15 cellular contexts compared by ENCODE assay signal in the genomic region with DNA sequence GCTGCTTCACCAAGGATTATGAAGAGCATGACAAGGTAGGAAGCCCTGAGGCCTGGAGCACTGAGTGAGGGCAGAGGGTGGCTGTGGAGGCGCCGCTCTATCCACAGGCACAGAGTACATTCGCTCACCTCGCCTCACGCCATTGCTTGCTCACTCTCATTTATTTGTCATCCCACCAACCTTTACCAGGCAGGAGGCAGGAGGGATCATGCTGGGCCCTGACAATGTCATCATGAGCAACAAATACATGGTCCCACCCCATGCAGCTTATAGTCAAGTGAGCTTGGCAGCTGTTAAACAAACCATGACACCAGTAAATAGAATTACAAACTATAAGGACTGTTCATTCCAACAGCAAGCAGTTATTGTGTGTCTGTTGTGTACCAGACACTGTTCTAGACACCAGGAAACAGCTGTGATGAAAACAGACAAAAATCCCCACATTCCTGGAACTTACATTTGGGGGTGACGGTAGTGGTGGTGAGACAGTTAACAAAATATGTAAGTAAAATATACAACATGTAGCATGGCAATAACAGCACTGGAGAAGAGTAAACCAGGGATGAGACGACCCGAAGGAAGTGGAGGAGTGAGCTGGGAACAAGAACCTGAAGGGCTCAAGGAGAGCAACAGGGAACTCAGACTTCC. TPM values are rescaled to one million over a fixed set of nuclear protein-coding genes. Genes with fewer than 3 reads are reported as not detected.
DNase-seq lines count a peak whose midpoint lies in the region; ATAC-seq and TF ChIP-seq lines count a peak whose summit lies in the region.
"Had no signal": no experiment of that assay in that cellular context is flagged by ENCODE, and none has a peak within 500 bp of the region (broad histone marks: within the 10 kb centered on the region; RNA-seq: fewer than 3 reads in every experiment).

No MANE protein-coding gene starts in this region.

- H3K27me3 ChIP-seq in Loucy (ENCODE audit: insufficient read depth, low read length, poor library complexity, severe bottlenecking), result no peaks in the 10 kb centered on the region
- no peaks in the 10 kb centered on the region for H3K27me3 ChIP-seq in transverse colon

- H2AFZ ChIP-seq in Loucy (ENCODE audit: low read length), result no peak overlapping the region

- peak overlapping the region; percentile 87 for H3K4me2 ChIP-seq in Loucy (ENCODE audit: low read depth, low read length, poor library complexity, severe bottlenecking)

- H3K4me3 Mint-ChIP-seq in activated naive CD8-positive, alpha-beta T cell treated with anti-CD3 and anti-CD28 coated beads for 36 hours, result no peak overlapping the region
- no peak overlapping the region for H3K4me3 Mint-ChIP-seq in activated naive CD8-positive, alpha-beta T cell treated with anti-CD3 and anti-CD28 coated beads, Interleukin-2, amount 50 U/mL, for 24 hours
- no peak overlapping the region for H3K4me3 Mint-ChIP-seq in endothelial cell (ENCODE audit: unreplicated experiment)
- H3K4me3 Mint-ChIP-seq: stimulated activated naive CD8-positive, alpha-beta T cell treated with anti-CD3 and anti-CD28 coated beads, Interleukin-15, Interleukin-2, amounts not matched to agents 100 ng/mL and 50 ng/mL, for 24 hours; T-helper 1 cell treated with Interleukin-12 subunit alpha and Interleukin-12 subunit beta and Interleukin-4 antibody, amounts not matched to agents 30 μg/mL and 1 μg/mL, for 36 hours had no signal

- no peak for TF ChIP-seq CTCF in Loucy (conservative IDR thresholded peaks at IDR 0.05; ENCODE audit: low read length)
- TF ChIP-seq CTCF in endothelial cell (IDR thresholded peaks at IDR 0.05; ENCODE audit: unreplicated experiment), result no peak
- TF ChIP-seq CTCF in transverse colon (IDR thresholded peaks at IDR 0.05), result no peak

- intact Hi-C loops in transverse colon (cut with DNase I; ENCODE audit: low total_unique reads), result no loop called here

- H3K4me1 ChIP-seq in Loucy (ENCODE audit: insufficient read depth, low read length, poor library complexity, severe bottlenecking) (peaks cover 67% of the 10 kb centered on the region), transverse colon (peaks cover 0 to 22% (median 10%) of the 10 kb centered on the region in 4 donors)

- peaks cover 11% of the 10 kb centered on the region for H3K4me1 Mint-ChIP-seq in activated naive CD8-positive, alpha-beta T cell treated with anti-CD3 and anti-CD28 coated beads for 36 hours
- peaks cover 16% of the 10 kb centered on the region for H3K4me1 Mint-ChIP-seq in activated naive CD8-positive, alpha-beta T cell treated with anti-CD3 and anti-CD28 coated beads, Interleukin-2, amount 50 U/mL, for 24 hours
- H3K4me1 Mint-ChIP-seq in endothelial cell (ENCODE audit: unreplicated experiment), result peaks cover 29% of the 10 kb centered on the region

- H3K4me3 ChIP-seq in Loucy (ENCODE audit: low read length, poor library complexity, severe bottlenecking), result peak overlapping the region; percentile 91
- no peak overlapping the region for H3K4me3 ChIP-seq in transverse colon
- H3K4me3 ChIP-seq: left lung had no signal

- peak overlapping the region; percentile 97 for H3K9ac ChIP-seq in Loucy (ENCODE audit: low read depth, low read length, poor library complexity, severe bottlenecking)

- no peaks in the 10 kb centered on the region for H3K27me3 Mint-ChIP-seq in activated naive CD8-positive, alpha-beta T cell treated with anti-CD3 and anti-CD28 coated beads for 36 hours
- H3K27me3 Mint-ChIP-seq in activated naive CD8-positive, alpha-beta T cell treated with anti-CD3 and anti-CD28 coated beads, Interleukin-2, amount 50 U/mL, for 24 hours, result peaks cover 5% of the 10 kb centered on the region
- peaks cover 11% of the 10 kb centered on the region for H3K27me3 Mint-ChIP-seq in endothelial cell (ENCODE audit: unreplicated experiment)
- H3K27me3 Mint-ChIP-seq: stimulated activated naive CD8-positive, alpha-beta T cell treated with anti-CD3 and anti-CD28 coated beads, Interleukin-15, Interleukin-2, amounts not matched to agents 100 ng/mL and 50 ng/mL, for 24 hours had no signal

- TF ChIP-seq POLR2A in transverse colon (IDR thresholded peaks at IDR 0.05), result no peak

- no peaks in the 10 kb centered on the region for H3K9me2 ChIP-seq in Loucy (replicated peaks; ENCODE audit: low read depth, low read length)

- H3K9me3 ChIP-seq in Loucy (ENCODE audit: insufficient read depth, low read depth, low read length) (no peaks in the 10 kb centered on the region), transverse colon (no peaks in the 10 kb centered on the region)
- H3K9me3 ChIP-seq: left lung had no signal

- no peak for DNase-seq in activated naive CD8-positive, alpha-beta T cell treated with anti-CD3 and anti-CD28 coated beads for 36 hours
- no peak for DNase-seq in activated naive CD8-positive, alpha-beta T cell treated with anti-CD3 and anti-CD28 coated beads, Interleukin-2, amount 50 U/mL, for 24 hours
- no peak for DNase-seq in endothelial cell (ENCODE audit: low spot score)
- DNase-seq in transverse colon, result no peak
- DNase-seq in activated T-cell treated with anti-CD3 and anti-CD28 coated beads, Interleukin-2, amount 50 U/mL, for 48 hours, result no peak
- DNase-seq in Kasumi-1 (lab: John Stamatoyannopoulos, UW), result no peak
- DNase-seq: NCI-H1930, occipital lobe had no signal

- ATAC-seq in activated naive CD8-positive, alpha-beta T cell treated with anti-CD3 and anti-CD28 coated beads, Interleukin-2, amount 50 U/mL, for 24 hours, result no peak
- ATAC-seq: esophagus mucosa, left lung, right cardiac atrium, Right ventricle myocardium inferior had no signal

- peaks cover 78% of the 10 kb centered on the region for H3K36me3 ChIP-seq in Loucy (ENCODE audit: insufficient read depth, low read length)
- peaks cover 0 to 19% (median 1%) of the 10 kb centered on the region in 4 donors for H3K36me3 ChIP-seq in transverse colon

- H3K36me3 Mint-ChIP-seq in activated naive CD8-positive, alpha-beta T cell treated with anti-CD3 and anti-CD28 coated beads for 36 hours, result peaks cover 67% of the 10 kb centered on the region
- peaks cover 63% of the 10 kb centered on the region for H3K36me3 Mint-ChIP-seq in activated naive CD8-positive, alpha-beta T cell treated with anti-CD3 and anti-CD28 coated beads, Interleukin-2, amount 50 U/mL, for 24 hours (ENCODE audit: low read depth)
- peaks cover 10% of the 10 kb centered on the region for H3K36me3 Mint-ChIP-seq in endothelial cell (ENCODE audit: low read depth, unreplicated experiment)

- peak overlapping the region in 3 of 4 donors; percentile 0 to 9 (median 4) for H3K27ac ChIP-seq in transverse colon

- H4K20me1 ChIP-seq in Loucy (ENCODE audit: insufficient read depth, low read length, poor library complexity, severe bottlenecking), result peaks cover 94% of the 10 kb centered on the region

- no peaks in the 10 kb centered on the region for H3K9me3 Mint-ChIP-seq in activated naive CD8-positive, alpha-beta T cell treated with anti-CD3 and anti-CD28 coated beads for 36 hours
- H3K9me3 Mint-ChIP-seq in activated naive CD8-positive, alpha-beta T cell treated with anti-CD3 and anti-CD28 coated beads, Interleukin-2, amount 50 U/mL, for 24 hours, result no peaks in the 10 kb centered on the region
- H3K9me3 Mint-ChIP-seq in endothelial cell (ENCODE audit: unreplicated experiment), result no peaks in the 10 kb centered on the region
- H3K9me3 Mint-ChIP-seq: stimulated activated naive CD8-positive, alpha-beta T cell treated with anti-CD3 and anti-CD28 coated beads, Interleukin-15, Interleukin-2, amounts not matched to agents 100 ng/mL and 50 ng/mL, for 24 hours; T-helper 1 cell treated with Interleukin-12 subunit alpha and Interleukin-12 subunit beta and Interleukin-4 antibody, amounts not matched to agents 30 μg/mL and 1 μg/mL, for 36 hours had no signal

- 54 to 78% methylated on average over 3 to 8 of the region's 8 CpGs for WGBS in transverse colon (ENCODE audit: low coverage in 1 of 2), 2 donors

- peaks cover 98% of the 10 kb centered on the region for H3K79me2 ChIP-seq in Loucy (ENCODE audit: insufficient read depth, low read length)

- H3K27ac Mint-ChIP-seq in activated naive CD8-positive, alpha-beta T cell treated with anti-CD3 and anti-CD28 coated beads for 36 hours, result peak overlapping the region; percentile 12
- H3K27ac Mint-ChIP-seq in activated naive CD8-positive, alpha-beta T cell treated with anti-CD3 and anti-CD28 coated beads, Interleukin-2, amount 50 U/mL, for 24 hours, result no peak overlapping the region
- peak overlapping the region; percentile 78 for H3K27ac Mint-ChIP-seq in endothelial cell (ENCODE audit: unreplicated experiment)
- H3K27ac Mint-ChIP-seq: stimulated activated naive CD8-positive, alpha-beta T cell treated with anti-CD3 and anti-CD28 coated beads, Interleukin-15, Interleukin-2, amounts not matched to agents 100 ng/mL and 50 ng/mL, for 24 hours had no signal

- no peaks in the 10 kb centered on the region for H3F3A ChIP-seq in Loucy (ENCODE audit: low read depth)

- in situ Hi-C loops in transverse colon (cut with MboI; ENCODE audit: low pct_ligation_motif_present in 1 of 4, low pct_unique_long_range_greater_than_20kb in 1 of 4, low sequenced_read_pairs in 3 of 4), result loop anchor here in 1 of 4 donors (25.0 kb wide), 1 partner anchor 130 kb away; no protein-coding TSS in a partner anchor

- no peak for TF ChIP-seq EP300 in transverse colon (IDR thresholded peaks at IDR 0.05; ENCODE audit: low read depth)

RNA-seq across cellular contexts. Expression of a gene that starts 6.9 kb away (rescaled TPM):
- 10 to 100 TPM; 21.2 to 24.9 TPM for total RNA-seq in activated naive CD8-positive, alpha-beta T cell treated with anti-CD3 and anti-CD28 coated beads for 36 hours
- total RNA-seq in endothelial cell (ENCODE audit: unreplicated experiment) (2.1 TPM), transverse colon (10 to 100 TPM in 3 of 4 donors, 1 to 10 TPM in 1; 9.7 to 63.1 (median 14.4) TPM)
